ENCODE assay signal across 6 cellular contexts in genomic region chr6:165748390-165748789, GRCh38.
"Had no signal": no experiment of that assay in that cellular context is flagged by ENCODE, and none has a peak within 500 bp of the region (broad histone marks: within the 10 kb centered on the region; RNA-seq: fewer than 3 reads in every experiment).

No MANE protein-coding gene starts in this region.

- ATAC-seq: GM23338, HepG2, K562 had no signal

- H3K4me3 Mint-ChIP-seq: GM23338, H9 had no signal

- H3K27ac ChIP-seq: HL-60 had no signal

- H3K4me1 Mint-ChIP-seq: GM23338, H9 had no signal

- H3K4me3 ChIP-seq: GM23338, K562 had no signal

- H3K27ac Mint-ChIP-seq: GM23338, H9 had no signal

- H2AFZ ChIP-seq: GM23338 had no signal

- H3K4me2 ChIP-seq: GM23338 had no signal

- DNase-seq: H9, HCEC 1CT had no signal
